In genomic region chr5:10565785-10566506, GRCh38 we compare ENCODE assay signal across 10 cellular contexts. TPM values are rescaled to one million over a fixed set of nuclear protein-coding genes. Genes with fewer than 3 reads are reported as not detected.
DNase-seq lines count a peak whose midpoint lies in the region; ATAC-seq, FAIRE-seq and TF ChIP-seq lines count a peak whose summit lies in the region.
"Had no signal": no experiment of that assay in that cellular context is flagged by ENCODE, and none has a peak within 500 bp of the region (broad histone marks: within the 10 kb centered on the region; RNA-seq: fewer than 3 reads in every experiment).

No MANE protein-coding gene starts in this region.

- H3K27ac ChIP-seq in heart left ventricle: peak overlapping the region in 9 of 12 donors; percentile 35 to 88 (median 76)
- peak overlapping the region; percentile 57 to 69 for H3K27ac ChIP-seq in kidney (ENCODE audit: low read depth in 2 of 2, low read length in 2 of 2)
- H3K27ac ChIP-seq in vagina: peak overlapping the region; percentile 90
- H3K27ac ChIP-seq in body of pancreas: no peak overlapping the region
- H3K27ac ChIP-seq: VCaP had no signal

- H3K36me3 ChIP-seq in heart left ventricle (no peaks in the 10 kb centered on the region), kidney (ENCODE audit: control insufficient read depth in 1 of 2, insufficient read depth in 2 of 2, low read length in 2 of 2) (no peaks in the 10 kb centered on the region), vagina (no peaks in the 10 kb centered on the region), body of pancreas (replicated peaks in 1 of 2; ENCODE audit: insufficient read depth in 1 of 2, low read depth in 2 of 2) (no peaks in the 10 kb centered on the region)

- peak overlapping the region; percentile 58 to 85 (median 76) for H3K4me3 ChIP-seq in heart left ventricle
- peak overlapping the region; percentile 72 to 88 for H3K4me3 ChIP-seq in kidney (ENCODE audit: low read length in 2 of 2)
- H3K4me3 ChIP-seq in vagina: peak overlapping the region; percentile 70 to 75
- H3K4me3 ChIP-seq in body of pancreas: no peak overlapping the region

- peak overlapping the region; percentile 30 to 69 for H3K9ac ChIP-seq in kidney (ENCODE audit: low read length in 2 of 2)

- WGBS in heart left ventricle, 4 donors: 48 to 58% (median 52%) methylated on average over 10 to 11 of the region's 11 CpGs
- 43 to 56% methylated on average over 10 to 11 of the region's 11 CpGs for WGBS in body of pancreas, 2 donors

- ATAC-seq in heart left ventricle: peak in 1 of 4 donors; percentile 34
- no peak for ATAC-seq in left cardiac atrium
- no peak for ATAC-seq in body of pancreas
- ATAC-seq: mucosa of descending colon had no signal

- H3K4me1 ChIP-seq in heart left ventricle: peaks cover 0 to 52% (median 31%) of the 10 kb centered on the region in 12 donors
- H3K4me1 ChIP-seq in kidney (ENCODE audit: control insufficient read depth in 1 of 2, insufficient read depth in 1 of 2, low read depth in 1 of 2, low read length in 2 of 2): peaks cover 0 to 10% of the 10 kb centered on the region in 2 donors
- H3K4me1 ChIP-seq in vagina: peaks cover 54% of the 10 kb centered on the region
- H3K4me1 ChIP-seq in body of pancreas: peaks cover 29% of the 10 kb centered on the region

- H3K9me3 ChIP-seq in heart left ventricle (no peaks in the 10 kb centered on the region), kidney (ENCODE audit: control insufficient read depth in 1 of 2, low read length in 2 of 2) (no peaks in the 10 kb centered on the region), vagina (no peaks in the 10 kb centered on the region), body of pancreas (no peaks in the 10 kb centered on the region)
- H3K9me3 ChIP-seq: mucosa of descending colon had no signal

- CTCF ChIA-PET in activated CD4-positive, alpha-beta memory T cell treated with anti-CD3 and anti-CD28 coated beads, Interleukin-2, amount 10 ng/mL, durations not matched to agents 7 days and 5 days (lab: Charles Lee): interaction anchor here (1.0 to 2.5 kb wide), 3 partner anchors 10 to 113 kb away, joined by 3 to 5 read pairs (median 4); no protein-coding TSS in a partner anchor

- no peak for TF ChIP-seq CTCF in heart left ventricle (IDR thresholded peaks at IDR 0.05)
- no peak for TF ChIP-seq CTCF in kidney (IDR thresholded peaks at IDR 0.05; ENCODE audit: borderline replicate concordance, extremely low read depth, insufficient read depth)
- TF ChIP-seq CTCF in vagina (IDR thresholded peaks at IDR 0.05): no peak
- TF ChIP-seq CTCF in body of pancreas (IDR thresholded peaks at IDR 0.05): no peak

- H3K27me3 Mint-ChIP-seq in activated CD4-positive, alpha-beta memory T cell treated with anti-CD3 and anti-CD28 coated beads, Interleukin-2, amount 10 ng/mL, durations not matched to agents 7 days and 5 days: peaks cover 12% of the 10 kb centered on the region

- DNase-seq in heart left ventricle (peak in 1 of 5 donors; percentile 32), left cardiac atrium (no peak), kidney (no peak), vagina (ENCODE audit: extremely low spot score in 2 of 2) (peak; percentile 85 to 94), Kasumi-1 (lab: John Stamatoyannopoulos, UW) (no peak), body of pancreas (no peak), NCI-H748 (lab: John Stamatoyannopoulos, UW; ENCODE audit: unreplicated experiment) (no peak)
- no peak for DNase-seq in activated CD4-positive, alpha-beta memory T cell treated with anti-CD3 and anti-CD28 coated beads, Interleukin-2, amount 10 ng/mL, durations not matched to agents 7 days and 5 days

- no peak for TF ChIP-seq POLR2A in heart left ventricle (IDR thresholded peaks at IDR 0.05)
- no peak for TF ChIP-seq POLR2A in vagina (IDR thresholded peaks at IDR 0.05)
- TF ChIP-seq POLR2A in body of pancreas (IDR thresholded peaks at IDR 0.05): no peak

- no peak for FAIRE-seq in kidney (lab: Jason Lieb, UNC)

- peaks cover 38% of the 10 kb centered on the region for H3K4me1 Mint-ChIP-seq in activated CD4-positive, alpha-beta memory T cell treated with anti-CD3 and anti-CD28 coated beads, Interleukin-2, amount 10 ng/mL, durations not matched to agents 7 days and 5 days

- intact Hi-C loops in heart left ventricle (cut with DNase I): loop anchor here in 9 of 10 donors (2.0 to 10.0 kb wide), 8 partner anchors 36 to 111 kb away; no protein-coding TSS in a partner anchor
- intact Hi-C loops in left cardiac atrium (cut with DNase I): no loop called here
- intact Hi-C loops in kidney (cut with DNase I): no loop called here
- intact Hi-C loops in vagina (cut with DNase I): loop anchor here (5.0 to 10.0 kb wide), 2 partner anchors 41 to 111 kb away; no protein-coding TSS in a partner anchor
- intact Hi-C loops in body of pancreas (cut with DNase I): no loop called here

- H3K9me3 Mint-ChIP-seq in activated CD4-positive, alpha-beta memory T cell treated with anti-CD3 and anti-CD28 coated beads, Interleukin-2, amount 10 ng/mL, durations not matched to agents 7 days and 5 days: no peaks in the 10 kb centered on the region

- H3K36me3 Mint-ChIP-seq in activated CD4-positive, alpha-beta memory T cell treated with anti-CD3 and anti-CD28 coated beads, Interleukin-2, amount 10 ng/mL, durations not matched to agents 7 days and 5 days (ENCODE audit: low read depth): no peaks in the 10 kb centered on the region

- peak overlapping the region; percentile 88 for H3K4me3 Mint-ChIP-seq in activated CD4-positive, alpha-beta memory T cell treated with anti-CD3 and anti-CD28 coated beads, Interleukin-2, amount 10 ng/mL, durations not matched to agents 7 days and 5 days

- POLR2A ChIA-PET in activated CD4-positive, alpha-beta memory T cell treated with anti-CD3 and anti-CD28 coated beads, Interleukin-2, amount 10 ng/mL, durations not matched to agents 7 days and 5 days (lab: Charles Lee): interaction anchor here (1.3 to 2.2 kb wide), 6 partner anchors 19 to 213 kb away, joined by 4 to 8 read pairs (median 5); partner anchors contain the start of gene MARCHF6

- H3K27me3 ChIP-seq in heart left ventricle (peaks cover 0 to 26% (median 0%) of the 10 kb centered on the region in 9 donors), vagina (no peaks in the 10 kb centered on the region), body of pancreas (peaks cover 0 to 5% of the 10 kb centered on the region in 2 donors)

- no peak overlapping the region for H3K27ac Mint-ChIP-seq in activated CD4-positive, alpha-beta memory T cell treated with anti-CD3 and anti-CD28 coated beads, Interleukin-2, amount 10 ng/mL, durations not matched to agents 7 days and 5 days

RNA-seq across cellular contexts. Expression of gene ANKRD33B, which starts 2.1 kb away (rescaled TPM):
- total RNA-seq in heart left ventricle: 10 to 100 TPM in 3 of 9 donors, 1 to 10 TPM in 6; 1.7 to 33.8 (median 5.2) TPM
- polyA plus RNA-seq in heart left ventricle: 1 to 10 TPM in 1 of 2 donors, under 1 TPM in 1; 0.98 to 1.2 TPM
- 1 to 10 TPM; 2.0 to 4.8 TPM for total RNA-seq in left cardiac atrium
- total RNA-seq in activated CD4-positive, alpha-beta memory T cell treated with anti-CD3 and anti-CD28 coated beads, Interleukin-2, amount 10 ng/mL, durations not matched to agents 7 days and 5 days: 1 to 10 TPM; 9.5 to 9.9 TPM
- total RNA-seq in kidney: 20.3 TPM
- 4.8 TPM for polyA plus RNA-seq in kidney (ENCODE audit: insufficient read depth, low read depth, low replicate concordance)
- 14.2 TPM for total RNA-seq in vagina
- total RNA-seq in body of pancreas: 1 to 10 TPM; 2.3 to 3.9 TPM

Comparison
In these comparisons a context has a peak if more than half of its experiments do, and no peak if none do; other contexts are left out.
1. intact Hi-C loops: an anchor here in heart left ventricle (2.0 to 10.0 kb wide) and vagina (5.0 to 10.0 kb wide); none called in left cardiac atrium, kidney and body of pancreas.
2. DNase-seq: peak in vagina (2 of 2); none in left cardiac atrium (single experiment), activated CD4-positive, alpha-beta memory T cell treated with anti-CD3 and anti-CD28 coated beads, Interleukin-2, amount 10 ng/mL, durations not matched to agents 7 days and 5 days (single experiment), kidney (single experiment), Kasumi-1 (0 of 2), body of pancreas (0 of 4) and NCI-H748 (single experiment).
3. H3K27ac ChIP-seq: peak in heart left ventricle (9 of 12), kidney (2 of 2) and vagina (single experiment); none in body of pancreas (0 of 4).
4. H3K4me3 ChIP-seq: peak in heart left ventricle (12 of 12), kidney (2 of 2) and vagina (2 of 2); none in body of pancreas (0 of 2).